10 cellular contexts compared by ENCODE assay signal in genomic region chr22:30204742-30205111, GRCh38. TPM values are rescaled to one million over a fixed set of nuclear protein-coding genes. Genes with fewer than 3 reads are reported as not detected.
A peak's percentile ranks its signal among the peaks of the same experiment; 100 is the strongest.
DNase-seq lines count a peak whose midpoint lies in the region; ATAC-seq, FAIRE-seq and TF ChIP-seq lines count a peak whose summit lies in the region.
"Had no signal": no experiment of that assay in that cellular context is flagged by ENCODE, and none has a peak within 500 bp of the region (broad histone marks: within the 10 kb centered on the region; RNA-seq: fewer than 3 reads in every experiment).

No MANE protein-coding gene starts in this region.

- ATAC-seq in gastrocnemius medialis (no peak), HG02623 (IDR thresholded peaks at IDR 0.05; ENCODE audit: unreplicated experiment) (no peak)

- no peak for TF ChIP-seq POLR2A in gastrocnemius medialis (IDR thresholded peaks at IDR 0.05)

- H3K27ac ChIP-seq in gastrocnemius medialis, result peak overlapping the region; percentile 66 to 71 (median 68)

- TF ChIP-seq CTCF in gastrocnemius medialis (IDR thresholded peaks at IDR 0.05 in 4 of 5, conservative IDR thresholded peaks at IDR 0.05 in 1 of 5) (no peak), D721Med (IDR thresholded peaks at IDR 0.05; ENCODE audit: insufficient read depth, missing control alignments) (no peak)

- DNase-seq in DMS 273 treated with DMSO at 0.1 percent for 48 hours (lab: John Stamatoyannopoulos, UW) (peak; percentile 78), RKO (ENCODE audit: low spot score) (peak; percentile 41), fibroblast of peridontal ligament (ENCODE audit: extremely low read depth) (peak; percentile 95), gastrocnemius medialis (no peak), KBM-7 (no peak), HK-2 (ENCODE audit: unreplicated experiment) (no peak), D721Med (ENCODE audit: insufficient read length, low spot score) (no peak)
- DNase-seq: NCI-H2081 had no signal

- H3K9me3 ChIP-seq in gastrocnemius medialis, result no peaks in the 10 kb centered on the region

- FAIRE-seq in D721Med (lab: Jason Lieb, UNC), result no peak
- FAIRE-seq: endometrium had no signal

- intact Hi-C loops in gastrocnemius medialis (cut with DNase I; ENCODE audit: low total_unique reads), result no loop called here

- H3K4me1 ChIP-seq in gastrocnemius medialis, result peaks cover 0 to 5% of the 10 kb centered on the region in 2 donors

- H3K4me3 ChIP-seq in gastrocnemius medialis, result no peak overlapping the region

- in situ Hi-C loops in gastrocnemius medialis (cut with MboI; ENCODE audit: low sequenced_read_pairs in 4 of 4) (no loop called here), KBM-7 (cut with MboI; ENCODE audit: low pct_unique_long_range_greater_than_20kb, low sequenced_read_pairs) (no loop called here)

- no peaks in the 10 kb centered on the region for H3K36me3 ChIP-seq in gastrocnemius medialis

- peaks cover 36 to 42% (median 39%) of the 10 kb centered on the region in 3 donors for H3K27me3 ChIP-seq in gastrocnemius medialis

RNA-seq across cellular contexts. Expression of gene LIF, which starts 41.8 kb away (rescaled TPM):
- total RNA-seq in gastrocnemius medialis, result not detected

Comparison
In these comparisons a context has a peak if more than half of its experiments do, and no peak if none do; other contexts are left out.
1. DNase-seq: peak in DMS 273 treated with DMSO at 0.1 percent for 48 hours (single experiment), RKO (single experiment) and fibroblast of peridontal ligament (single experiment); none in gastrocnemius medialis (0 of 2), KBM-7 (single experiment), HK-2 (single experiment) and D721Med (single experiment).